In the genomic region with DNA sequence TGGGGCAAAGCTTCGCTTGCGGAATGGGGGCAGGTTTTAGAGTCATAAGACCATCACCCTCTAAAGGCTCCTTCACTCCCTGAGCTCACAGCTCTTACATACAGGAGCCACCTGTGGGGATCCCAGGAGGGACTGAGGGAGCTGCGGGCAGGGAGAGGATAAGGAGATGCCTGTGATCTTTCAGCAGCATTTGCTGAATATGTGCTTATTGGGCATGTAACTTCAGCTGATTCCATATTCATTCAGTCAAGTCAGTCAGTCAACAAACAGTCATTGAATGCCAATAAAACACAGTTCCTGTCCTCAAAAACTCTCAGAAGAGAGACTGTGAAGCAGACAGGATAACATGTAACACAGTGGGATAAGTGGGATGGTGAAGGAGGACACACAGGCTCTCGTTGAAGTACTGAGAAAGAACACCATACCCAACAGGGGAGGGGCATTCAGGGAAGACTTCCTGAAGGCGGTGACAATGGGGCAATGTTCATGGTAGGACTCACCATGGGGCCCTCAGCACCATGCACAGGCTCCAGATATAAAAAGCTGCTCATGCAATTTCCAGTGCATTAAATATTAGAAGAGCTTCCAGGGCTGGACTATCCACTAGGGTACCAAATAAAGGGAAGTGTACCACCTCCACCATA, we compare ENCODE assay signal across 28 cellular contexts.
DNase-seq lines count a peak whose midpoint lies in the region; ATAC-seq, FAIRE-seq and TF ChIP-seq lines count a peak whose summit lies in the region.
"Had no signal": no experiment of that assay in that cellular context is flagged by ENCODE, and none has a peak within 500 bp of the region (broad histone marks: within the 10 kb centered on the region; RNA-seq: fewer than 3 reads in every experiment).

No MANE protein-coding gene starts in this region.

- H3K4me1 Mint-ChIP-seq in activated CD8-positive, alpha-beta memory T cell treated with anti-CD3 and anti-CD28 coated beads, Interleukin-2, amount 10 ng/mL, durations not matched to agents 7 days and 5 days, result peaks cover 15% of the 10 kb centered on the region

- H3K79me2 ChIP-seq in K562 (ENCODE audit: control insufficient read depth, insufficient read depth, low read length), result no peaks in the 10 kb centered on the region

- peaks cover 59% of the 10 kb centered on the region for H3K4me1 ChIP-seq in BLaER1
- H3K4me1 ChIP-seq in K562 (replicated peaks in 1 of 2; ENCODE audit: control insufficient read depth in 2 of 2, insufficient read depth in 2 of 2, low read length in 2 of 2), result no peaks in the 10 kb centered on the region

- no peak overlapping the region for H3K9ac ChIP-seq in BLaER1
- no peak overlapping the region for H3K9ac ChIP-seq in K562 (ENCODE audit: insufficient read depth in 1 of 2, low read depth in 2 of 2, low read length in 2 of 2)

- H3K4me2 ChIP-seq in BLaER1 (peak overlapping the region; percentile 91), K562 (ENCODE audit: insufficient read depth, low read length) (no peak overlapping the region)
- H3K4me2 ChIP-seq: GM23338 had no signal

- no peaks in the 10 kb centered on the region for H3K9me1 ChIP-seq in K562 (ENCODE audit: control insufficient read depth, insufficient read depth, low read length)

- ATAC-seq in activated CD8-positive, alpha-beta memory T cell treated with anti-CD3 and anti-CD28 coated beads, Interleukin-2, amount 10 ng/mL, durations not matched to agents 7 days and 5 days, result no peak
- ATAC-seq in K562 (no peak), sciatic nerve (no peak)
- ATAC-seq: GM12878, GM23338 had no signal

- no peaks in the 10 kb centered on the region for H3K9me3 Mint-ChIP-seq in activated CD8-positive, alpha-beta memory T cell treated with anti-CD3 and anti-CD28 coated beads, Interleukin-2, amount 10 ng/mL, durations not matched to agents 7 days and 5 days (ENCODE audit: low read depth)
- H3K9me3 Mint-ChIP-seq: CD8-positive, alpha-beta memory T cell; GM23338; H9; HFFc6; IgD-negative memory B cell had no signal

- TF ChIP-seq EP300 in K562 (IDR thresholded peaks at IDR 0.05; ENCODE audit: low read length), result no peak

- peaks cover 17% of the 10 kb centered on the region; the same call in 1 of the 2 replicates for H4K20me1 ChIP-seq in BLaER1
- H4K20me1 ChIP-seq in K562 (replicated peaks; ENCODE audit: control insufficient read depth, insufficient read depth, low read length), result peaks cover 3% of the 10 kb centered on the region; the same call in 1 of the 2 replicates

- intact Hi-C loops in K562 (cut with micrococcal nuclease) (no loop called here), sciatic nerve (cut with DNase I) (no loop called here)

- no peak for TF ChIP-seq RAD21 in K562 (CRISPR knock-in tag; conservative IDR thresholded peaks at IDR 0.05 in 1 of 2, IDR thresholded peaks at IDR 0.05 in 1 of 2)

- H3K36me3 ChIP-seq in BLaER1 (no peaks in the 10 kb centered on the region), K562 (ENCODE audit: control insufficient read depth, insufficient read depth, low read length) (no peaks in the 10 kb centered on the region)

- H3K4me3 Mint-ChIP-seq in activated CD8-positive, alpha-beta memory T cell treated with anti-CD3 and anti-CD28 coated beads, Interleukin-2, amount 10 ng/mL, durations not matched to agents 7 days and 5 days, result no peak overlapping the region
- H3K4me3 Mint-ChIP-seq: CD8-positive, alpha-beta memory T cell; GM23338; H9; HFFc6; IgD-negative memory B cell had no signal

- no peak overlapping the region for H3K4me3 ChIP-seq in BLaER1
- no peak overlapping the region for H3K4me3 ChIP-seq in K562
- H3K4me3 ChIP-seq: GM12878, GM23338 had no signal

- H2AFZ ChIP-seq in K562 (ENCODE audit: low read depth, low read length), result no peak overlapping the region
- H2AFZ ChIP-seq: GM23338 had no signal

- TF ChIP-seq POLR2A in K562 (conservative IDR thresholded peaks at IDR 0.05), result no peak

- no peak overlapping the region for H3K27ac ChIP-seq in BLaER1
- H3K27ac ChIP-seq in K562 (ENCODE audit: extremely low read depth, low read depth, low read length), result no peak overlapping the region
- H3K27ac ChIP-seq: HL-60 had no signal

- WGBS in K562 (ENCODE audit: insufficient coverage, low coverage, missing lambda C conversion rate), result 0% methylated on average over 5 of the region's 5 CpGs

- in situ Hi-C loops in K562 (cut with MboI), result no loop called here

- no peak overlapping the region for H3K27ac Mint-ChIP-seq in activated CD8-positive, alpha-beta memory T cell treated with anti-CD3 and anti-CD28 coated beads, Interleukin-2, amount 10 ng/mL, durations not matched to agents 7 days and 5 days
- H3K27ac Mint-ChIP-seq: CD8-positive, alpha-beta memory T cell; GM23338; HFFc6; IgD-negative memory B cell had no signal

- CTCF ChIA-PET in activated CD8-positive, alpha-beta memory T cell treated with anti-CD3 and anti-CD28 coated beads, Interleukin-2, amount 10 ng/mL, durations not matched to agents 7 days and 5 days (lab: Charles Lee), result interaction anchor here (0.5 to 4.1 kb wide), 3 partner anchors 9 to 1739 kb away, joined by 3 to 21 read pairs (median 4); partner anchors contain the start of gene TLE3
- CTCF ChIA-PET in K562 (lab: Yijun Ruan, JAX; ENCODE audit: low intra/inter-chr PET ratio), result no interaction called here

- H3K36me3 Mint-ChIP-seq in activated CD8-positive, alpha-beta memory T cell treated with anti-CD3 and anti-CD28 coated beads, Interleukin-2, amount 10 ng/mL, durations not matched to agents 7 days and 5 days, result peaks cover 2% of the 10 kb centered on the region
- H3K36me3 Mint-ChIP-seq: IgD-negative memory B cell had no signal

- peak; percentile 23 for DNase-seq in activated CD8-positive, alpha-beta memory T cell treated with anti-CD3 and anti-CD28 coated beads, Interleukin-2, amount 10 ng/mL, durations not matched to agents 7 days and 5 days
- DNase-seq in activated CD8-positive, alpha-beta memory T cell treated with anti-CD3 and anti-CD28 coated beads for 24 hours, result no peak
- DNase-seq in K562 (ENCODE audit: extremely low read depth in 1 of 4, low spot score in 3 of 4) (no peak), sciatic nerve (ENCODE audit: low spot score) (peak; percentile 28), pons (ENCODE audit: low spot score) (no peak)
- DNase-seq in stimulated activated CD4-positive, alpha-beta T cell treated with anti-CD3 and anti-CD28 coated beads, Interleukin-2, amount 100 ng/mL, for 24 hours, result no peak
- DNase-seq: C1 segment of cervical spinal cord, DMS 273 treated with DMSO at 0.1 percent for 48 hours, DMS79, EL, GDM1, HFFc6, NCI-H1092, NCI-H1436, NCI-H187, NCI-H2081 treated with DMSO at 0.1 percent for 48 hours, NCI-H2171, NCI-H226, NCI-H510A, RPMI8226, SHP77 treated with DMSO at 0.1 percent for 48 hours had no signal

- FAIRE-seq in K562 (lab: Jason Lieb, UNC), result no peak
- FAIRE-seq: GM12878 had no signal

- no peaks in the 10 kb centered on the region for H3K27me3 ChIP-seq in BLaER1
- H3K27me3 ChIP-seq in K562 (ENCODE audit: control insufficient read depth in 2 of 2, insufficient read depth in 2 of 2, low read length in 2 of 2), result peaks cover 2 to 21% of the 10 kb centered on the region in 2 experiments; a peak in 4 of 5 replicates

- TF ChIP-seq CTCF in K562 (IDR thresholded peaks at IDR 0.05 in 2 of 3, conservative IDR thresholded peaks at IDR 0.05 in 1 of 3; ENCODE audit: insufficient read depth in 2 of 3, low read depth in 1 of 3, low read length in 3 of 3), result no peak

- H3K27me3 Mint-ChIP-seq in activated CD8-positive, alpha-beta memory T cell treated with anti-CD3 and anti-CD28 coated beads, Interleukin-2, amount 10 ng/mL, durations not matched to agents 7 days and 5 days, result peaks cover 40% of the 10 kb centered on the region

- POLR2A ChIA-PET in K562 (lab: Yijun Ruan, JAX), result interaction anchor here (0.6 kb wide), 1 partner anchor 515 kb away, joined by 4 read pairs; no protein-coding TSS in a partner anchor

- BruUV-seq in K562 (replicated peaks; lab: Mats Ljungman, UMichigan), result no TSS peak

- H3K9me3 ChIP-seq in BLaER1 (no peaks in the 10 kb centered on the region), K562 (replicated peaks; ENCODE audit: control insufficient read depth, insufficient read depth, low read depth, low read length) (no peaks in the 10 kb centered on the region)

TF ChIP-seq in K562, 482 proteins besides CTCF, POLR2A, EP300 and RAD21:
- TF ChIP-seq STAT6 (CRISPR knock-in tag; IDR thresholded peaks at IDR 0.05) (no peak), ZFP36 (IDR thresholded peaks at IDR 0.05; ENCODE audit: low read depth, low read length, partially characterized antibody) (peak; percentile 75)
TF ChIP-seq in K562: peak in this region for 1.

Comparison
In these comparisons a context has a peak if more than half of its experiments do, and no peak if none do; other contexts are left out.
1. DNase-seq: peak in activated CD8-positive, alpha-beta memory T cell treated with anti-CD3 and anti-CD28 coated beads, Interleukin-2, amount 10 ng/mL, durations not matched to agents 7 days and 5 days (single experiment) and sciatic nerve (single experiment); none in activated CD8-positive, alpha-beta memory T cell treated with anti-CD3 and anti-CD28 coated beads for 24 hours (single experiment), K562 (0 of 4), stimulated activated CD4-positive, alpha-beta T cell treated with anti-CD3 and anti-CD28 coated beads, Interleukin-2, amount 100 ng/mL, for 24 hours (0 of 2) and pons (single experiment).